ENCODE assay signal across 10 cellular contexts in the genomic region with DNA sequence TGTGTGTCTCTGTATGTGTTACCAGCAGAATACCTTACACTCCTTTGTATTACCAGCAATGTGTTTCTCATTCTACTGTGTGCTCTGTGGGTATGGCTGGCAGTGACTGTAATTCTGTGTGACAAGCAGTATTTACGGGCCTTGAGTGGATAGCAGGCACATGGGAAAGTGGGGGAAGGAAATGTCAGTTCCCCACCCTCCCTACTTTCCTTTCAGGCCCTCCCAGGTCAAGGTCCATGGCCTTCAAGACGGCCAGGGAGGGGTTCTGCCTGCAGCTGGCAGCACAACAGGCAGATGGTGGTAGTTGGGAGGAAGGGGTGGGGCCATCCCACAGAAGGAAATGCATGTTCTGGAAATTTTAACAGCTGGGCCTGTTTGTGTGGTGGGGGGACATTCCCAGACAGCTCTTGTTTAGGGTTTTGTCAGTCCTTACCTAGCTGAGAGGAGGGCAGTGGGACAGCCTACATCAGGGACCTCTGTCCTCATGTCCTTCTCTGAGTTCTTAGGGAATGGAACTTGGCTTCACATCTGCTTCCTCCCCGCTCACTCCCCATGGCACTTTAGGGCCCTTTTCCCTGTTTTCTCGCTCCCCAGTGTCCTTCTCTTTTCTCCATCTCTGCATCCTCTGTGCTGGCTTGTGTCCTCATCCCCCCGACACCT. TPM values are rescaled to one million over a fixed set of nuclear protein-coding genes. Genes with fewer than 3 reads are reported as not detected.
DNase-seq lines count a peak whose midpoint lies in the region; FAIRE-seq and TF ChIP-seq lines count a peak whose summit lies in the region.
"Had no signal": no experiment of that assay in that cellular context is flagged by ENCODE, and none has a peak within 500 bp of the region (broad histone marks: within the 10 kb centered on the region; RNA-seq: fewer than 3 reads in every experiment).

No MANE protein-coding gene starts in this region.

- no peak for TF ChIP-seq POLR2A in suprapubic skin (IDR thresholded peaks at IDR 0.05)

- H3K27ac Mint-ChIP-seq in T-helper 2 cell treated with Interferon-gamma antibody and Interleukin-4, amounts not matched to agents 5 μg/mL and 100 μg/mL, for 36 hours = peak overlapping the region; percentile 32
- peak overlapping the region; percentile 82 for H3K27ac Mint-ChIP-seq in activated T-helper 2 cell treated with anti-CD3 and anti-CD28 coated beads, Interferon-gamma antibody, Interleukin-2, Interleukin-4, amounts not matched to agents 10 μg/mL and 5 μg/mL and 100 μg/mL, durations not matched to agents 14 hours and 24 hours and 36 hours

- TF ChIP-seq EP300 in suprapubic skin (IDR thresholded peaks at IDR 0.05) = no peak

- peaks cover 36% of the 10 kb centered on the region for H3K36me3 Mint-ChIP-seq in T-helper 2 cell treated with Interferon-gamma antibody and Interleukin-4, amounts not matched to agents 5 μg/mL and 100 μg/mL, for 36 hours (ENCODE audit: low read depth)
- peaks cover 48% of the 10 kb centered on the region for H3K36me3 Mint-ChIP-seq in activated T-helper 2 cell treated with anti-CD3 and anti-CD28 coated beads, Interferon-gamma antibody, Interleukin-2, Interleukin-4, amounts not matched to agents 10 μg/mL and 5 μg/mL and 100 μg/mL, durations not matched to agents 14 hours and 24 hours and 36 hours (ENCODE audit: low read depth)

- H3K27me3 Mint-ChIP-seq in T-helper 2 cell treated with Interferon-gamma antibody and Interleukin-4, amounts not matched to agents 5 μg/mL and 100 μg/mL, for 36 hours (ENCODE audit: low read depth) = no peaks in the 10 kb centered on the region
- no peaks in the 10 kb centered on the region for H3K27me3 Mint-ChIP-seq in activated T-helper 2 cell treated with anti-CD3 and anti-CD28 coated beads, Interferon-gamma antibody, Interleukin-2, Interleukin-4, amounts not matched to agents 10 μg/mL and 5 μg/mL and 100 μg/mL, durations not matched to agents 14 hours and 24 hours and 36 hours (ENCODE audit: low read depth)

- FAIRE-seq in kidney (lab: Jason Lieb, UNC) = no peak
- FAIRE-seq: colon had no signal

- H3K36me3 ChIP-seq in kidney (ENCODE audit: control insufficient read depth in 1 of 2, insufficient read depth in 2 of 2, low read length in 2 of 2) (no peaks in the 10 kb centered on the region), suprapubic skin (no peaks in the 10 kb centered on the region)
- H3K36me3 ChIP-seq: BE2C had no signal

- peak overlapping the region; percentile 18 for H3K4me3 Mint-ChIP-seq in T-helper 2 cell treated with Interferon-gamma antibody and Interleukin-4, amounts not matched to agents 5 μg/mL and 100 μg/mL, for 36 hours
- H3K4me3 Mint-ChIP-seq in activated T-helper 2 cell treated with anti-CD3 and anti-CD28 coated beads, Interferon-gamma antibody, Interleukin-2, Interleukin-4, amounts not matched to agents 10 μg/mL and 5 μg/mL and 100 μg/mL, durations not matched to agents 14 hours and 24 hours and 36 hours (ENCODE audit: low read depth) = peak overlapping the region; percentile 41

- H3K9me3 ChIP-seq in kidney (ENCODE audit: control insufficient read depth in 1 of 2, low read length in 2 of 2) = no peaks in the 10 kb centered on the region
- H3K9me3 ChIP-seq in suprapubic skin = no peaks in the 10 kb centered on the region
- H3K9me3 ChIP-seq: BE2C had no signal

- 45% methylated on average over 5 of the region's 5 CpGs for WGBS in suprapubic skin

- H3K9me3 Mint-ChIP-seq in T-helper 2 cell treated with Interferon-gamma antibody and Interleukin-4, amounts not matched to agents 5 μg/mL and 100 μg/mL, for 36 hours = no peaks in the 10 kb centered on the region
- no peaks in the 10 kb centered on the region for H3K9me3 Mint-ChIP-seq in activated T-helper 2 cell treated with anti-CD3 and anti-CD28 coated beads, Interferon-gamma antibody, Interleukin-2, Interleukin-4, amounts not matched to agents 10 μg/mL and 5 μg/mL and 100 μg/mL, durations not matched to agents 14 hours and 24 hours and 36 hours

- H3K9ac ChIP-seq in kidney (ENCODE audit: low read length in 2 of 2) = peak overlapping the region in 1 of 2 donors; percentile 35

- H3K27ac ChIP-seq in kidney (ENCODE audit: low read depth in 2 of 2, low read length in 2 of 2) = peak overlapping the region; percentile 72 to 86
- peak overlapping the region; percentile 75 for H3K27ac ChIP-seq in suprapubic skin

- no peak for DNase-seq in T-helper 2 cell treated with Interferon-gamma antibody and Interleukin-4, amounts not matched to agents 5 μg/mL and 100 μg/mL, for 36 hours (ENCODE audit: low spot score)
- no peak for DNase-seq in T-helper 2 cell
- no peak for DNase-seq in activated T-helper 2 cell treated with anti-CD3 and anti-CD28 coated beads, Interferon-gamma antibody, Interleukin-2, Interleukin-4, amounts not matched to agents 10 μg/mL and 5 μg/mL and 100 μg/mL, durations not matched to agents 14 hours and 24 hours and 36 hours (ENCODE audit: low spot score)
- DNase-seq in kidney = peak; percentile 86
- DNase-seq in suprapubic skin (ENCODE audit: low spot score in 2 of 2) = no peak
- no peak for DNase-seq in activated gamma-delta T cell (lab: John Stamatoyannopoulos, UW)
- DNase-seq in NCI-H510A treated with DMSO at 0.1 percent for 48 hours (lab: John Stamatoyannopoulos, UW) = no peak
- no peak for DNase-seq in COR-L47 (lab: John Stamatoyannopoulos, UW)
- DNase-seq: BE2C had no signal

- peaks cover 34 to 46% of the 10 kb centered on the region in 2 donors for H3K4me1 ChIP-seq in kidney (ENCODE audit: control insufficient read depth in 1 of 2, insufficient read depth in 1 of 2, low read depth in 1 of 2, low read length in 2 of 2)
- H3K4me1 ChIP-seq in suprapubic skin = peaks cover 32% of the 10 kb centered on the region
- H3K4me1 ChIP-seq: BE2C had no signal

- H3K4me3 ChIP-seq in kidney (ENCODE audit: low read length in 2 of 2) = no peak overlapping the region
- H3K4me3 ChIP-seq in suprapubic skin = no peak overlapping the region

- no peak for TF ChIP-seq CTCF in kidney (IDR thresholded peaks at IDR 0.05; ENCODE audit: borderline replicate concordance, extremely low read depth, insufficient read depth)
- TF ChIP-seq CTCF in suprapubic skin (IDR thresholded peaks at IDR 0.05) = no peak

- peaks cover 76% of the 10 kb centered on the region for H3K4me1 Mint-ChIP-seq in T-helper 2 cell treated with Interferon-gamma antibody and Interleukin-4, amounts not matched to agents 5 μg/mL and 100 μg/mL, for 36 hours (ENCODE audit: low read depth)
- H3K4me1 Mint-ChIP-seq in activated T-helper 2 cell treated with anti-CD3 and anti-CD28 coated beads, Interferon-gamma antibody, Interleukin-2, Interleukin-4, amounts not matched to agents 10 μg/mL and 5 μg/mL and 100 μg/mL, durations not matched to agents 14 hours and 24 hours and 36 hours (ENCODE audit: low read depth) = peaks cover 80% of the 10 kb centered on the region

- H3K27me3 ChIP-seq in suprapubic skin = no peaks in the 10 kb centered on the region
- H3K27me3 ChIP-seq: BE2C had no signal

- intact Hi-C loops in activated T-helper 2 cell treated with anti-CD3 and anti-CD28 coated beads, Interferon-gamma antibody, Interleukin-2, Interleukin-4, amounts not matched to agents 10 μg/mL and 5 μg/mL and 100 μg/mL, durations not matched to agents 14 hours and 24 hours and 36 hours (cut with micrococcal nuclease) = loop anchor here (2.0 kb wide), 1 partner anchor 27 kb away; no protein-coding TSS in a partner anchor
- intact Hi-C loops in kidney (cut with DNase I) = no loop called here

RNA-seq across cellular contexts. Expression of gene TNIP1, which starts 14.6 kb away (rescaled TPM):
- total RNA-seq in activated T-helper 2 cell treated with anti-CD3 and anti-CD28 coated beads, Interferon-gamma antibody, Interleukin-2, Interleukin-4, amounts not matched to agents 10 μg/mL and 5 μg/mL and 100 μg/mL, durations not matched to agents 14 hours and 24 hours and 36 hours = 473 and 477 TPM in 2 replicates
- total RNA-seq in kidney (132 TPM), suprapubic skin (10 to 100 TPM; 47.5 to 94.7 (median 70.9) TPM)
- 109 TPM for polyA plus RNA-seq in kidney (ENCODE audit: insufficient read depth, low read depth, low replicate concordance)
